ENCODE assay signal across 8 cellular contexts in the genomic region with DNA sequence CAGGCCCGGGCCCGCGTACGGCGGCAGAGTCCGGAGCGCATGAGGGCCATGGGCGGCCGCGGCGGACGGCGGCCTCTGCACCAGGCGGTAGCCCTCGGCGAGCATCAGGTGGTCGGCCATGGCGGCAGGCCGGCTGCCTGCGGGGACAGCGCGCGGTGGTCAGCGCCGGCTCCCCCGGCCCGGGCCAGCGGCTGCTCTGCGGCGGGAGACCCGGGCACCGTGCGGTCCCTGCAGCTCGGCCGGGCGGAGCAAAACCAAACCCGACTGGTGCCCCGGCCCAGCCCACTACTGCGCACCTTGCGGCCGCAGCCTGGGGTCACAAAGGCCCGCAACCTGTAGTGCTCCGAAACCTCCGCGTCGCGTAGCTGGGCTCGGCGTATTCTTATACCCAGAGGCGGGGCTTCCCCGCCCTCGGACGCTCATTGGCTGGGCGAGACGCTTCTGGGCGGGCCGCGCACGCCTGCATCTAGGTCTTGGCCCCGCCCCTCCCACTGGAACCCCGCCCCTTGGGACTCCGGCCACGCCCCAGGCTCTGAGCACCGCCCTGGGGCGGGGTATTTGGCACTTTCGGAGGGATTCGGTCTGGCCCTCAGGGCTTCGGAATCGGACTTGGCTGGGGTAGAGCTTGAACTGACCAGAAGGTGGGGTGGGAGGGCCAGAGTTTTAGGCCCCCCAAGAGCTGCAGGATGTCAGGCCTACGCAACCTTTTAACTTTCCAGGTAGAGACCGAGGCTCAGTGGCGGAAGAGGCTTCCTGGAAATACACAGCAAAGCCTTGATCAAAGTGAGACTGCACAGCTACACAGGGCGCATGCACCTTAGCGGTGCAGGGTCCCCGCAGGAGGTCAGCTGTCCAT. TPM values are rescaled to one million over a fixed set of nuclear protein-coding genes. Genes with fewer than 3 reads are reported as not detected.
DNase-seq lines count a peak whose midpoint lies in the region.

A gene with protein sequence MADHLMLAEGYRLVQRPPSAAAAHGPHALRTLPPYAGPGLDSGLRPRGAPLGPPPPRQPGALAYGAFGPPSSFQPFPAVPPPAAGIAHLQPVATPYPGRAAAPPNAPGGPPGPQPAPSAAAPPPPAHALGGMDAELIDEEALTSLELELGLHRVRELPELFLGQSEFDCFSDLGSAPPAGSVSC (minus strand): TSS at position 356 of the 856 bp plus-strand sequence. CDS start 236 bp downstream, at position 120.

- CTCF ChIA-PET in activated naive CD4-positive, alpha-beta T cell treated with anti-CD3 and anti-CD28 coated beads, Interleukin-2, amount 10 ng/mL, durations not matched to agents 7 days and 5 days (lab: Charles Lee), result interaction anchor here (0.6 to 11.2 kb wide), 10 partner anchors 11 to 330 kb away, joined by 3 to 159 read pairs (median 3); no protein-coding TSS in a partner anchor

- peak within 1 kb of the TSS; percentile 76 for H3K4me3 Mint-ChIP-seq in activated naive CD4-positive, alpha-beta T cell treated with anti-CD3 and anti-CD28 coated beads, Interleukin-2, amount 10 ng/mL, durations not matched to agents 7 days and 5 days

- peaks cover 29% of the 10 kb centered on the region for H3K4me1 Mint-ChIP-seq in activated naive CD4-positive, alpha-beta T cell treated with anti-CD3 and anti-CD28 coated beads, Interleukin-2, amount 10 ng/mL, durations not matched to agents 7 days and 5 days

- H3K9me3 Mint-ChIP-seq in activated naive CD4-positive, alpha-beta T cell treated with anti-CD3 and anti-CD28 coated beads, Interleukin-2, amount 10 ng/mL, durations not matched to agents 7 days and 5 days, result no peaks in the 10 kb centered on the region

- no peaks in the 10 kb centered on the region; the same call in 1 of the 2 replicates for H3K36me3 ChIP-seq in SJSA1

- H3K27ac Mint-ChIP-seq in activated naive CD4-positive, alpha-beta T cell treated with anti-CD3 and anti-CD28 coated beads, Interleukin-2, amount 10 ng/mL, durations not matched to agents 7 days and 5 days, result peak within 1 kb of the TSS; percentile 96

- peaks cover 2% of the 10 kb centered on the region for H3K36me3 Mint-ChIP-seq in activated naive CD4-positive, alpha-beta T cell treated with anti-CD3 and anti-CD28 coated beads, Interleukin-2, amount 10 ng/mL, durations not matched to agents 7 days and 5 days

- H3K27ac ChIP-seq in SJSA1, result no peak within 1 kb of the TSS

- DNase-seq in EL (peak; percentile 93), GOT3 (lab: John Stamatoyannopoulos, UW) (peak; percentile 81), LoVo (ENCODE audit: low spot score) (peak; percentile 94), SJSA1 (ENCODE audit: low read depth in 1 of 2, low spot score in 2 of 2) (peak; percentile 88 to 95), germinal center (ENCODE audit: low spot score) (peak; percentile 96), nucleus accumbens (lab: John Stamatoyannopoulos, UW) (peak; percentile 47 to 96 (median 87)), superior temporal gyrus (ENCODE audit: extremely low spot score) (peak; percentile 94)
- DNase-seq in activated naive CD4-positive, alpha-beta T cell treated with anti-CD3 and anti-CD28 coated beads, Interleukin-2, amount 10 ng/mL, durations not matched to agents 7 days and 5 days, result peak; percentile 96

- peaks cover 40% of the 10 kb centered on the region for H3K4me1 ChIP-seq in SJSA1 (replicated peaks)

- H3K27me3 ChIP-seq in SJSA1 (replicated peaks), result 0 out of 2 replicates have a peak, but pooled peaks cover 3% of the 10 kb centered on the region

- H3K9me3 ChIP-seq in SJSA1 (replicated peaks), result 0 out of 2 replicates have a peak, but pooled peaks cover 4% of the 10 kb centered on the region

- peaks cover 45% of the 10 kb centered on the region for H3K27me3 Mint-ChIP-seq in activated naive CD4-positive, alpha-beta T cell treated with anti-CD3 and anti-CD28 coated beads, Interleukin-2, amount 10 ng/mL, durations not matched to agents 7 days and 5 days

- peak within 1 kb of the TSS; percentile 54 for H3K4me3 ChIP-seq in SJSA1

RNA-seq across cellular contexts. Expression of the gene that starts here (rescaled TPM):
- 1.2 and 4.8 TPM in 2 replicates for total RNA-seq in SJSA1 (2014; rRNA removed; shearing (Covaris generic))
